Comparison of ENCODE assay signal across 7 cellular contexts in genomic region chr7:6965051-6965450, GRCh38.
A peak's percentile ranks its signal among the peaks of the same experiment; 100 is the strongest.
DNase-seq lines count a peak whose midpoint lies in the region; ATAC-seq and TF ChIP-seq lines count a peak whose summit lies in the region.
"Not testable (repeated sequence)": the region's sequence is repeated elsewhere in the genome, so short reads cannot be mapped to it uniquely, and the experiment has no call there.

No MANE protein-coding gene starts in this region.

- H3K4me1 ChIP-seq in right lobe of liver: not testable (repeated sequence)

- ATAC-seq in right lobe of liver: not testable (repeated sequence)

- intact Hi-C loops in dorsolateral prefrontal cortex (cut with DNase I); right lobe of liver (cut with DNase I): not testable (repeated sequence)

- not testable (repeated sequence) for H3K36me3 ChIP-seq in right lobe of liver

- H3K27ac ChIP-seq in dorsolateral prefrontal cortex, right lobe of liver: not testable (repeated sequence)

- DNase-seq in NCI-H2029 (lab: John Stamatoyannopoulos, UW): peak; percentile 10
- DNase-seq in T-helper 1 cell: peak; percentile 17 to 59 (median 32)
- DNase-seq in activated T-cell treated with anti-CD3 and anti-CD28 coated beads for 48 hours (ENCODE audit: low read depth): peak; percentile 43
- peak in 7 of 10 donors; percentile 23 to 69 (median 48) for DNase-seq in dorsolateral prefrontal cortex
- not testable (repeated sequence) for DNase-seq in right lobe of liver
- peak; percentile 34 to 44 for DNase-seq in stimulated activated CD4-positive, alpha-beta T cell treated with anti-CD3 and anti-CD28 coated beads, Interleukin-1b, Interleukin-23, amount 100 ng/mL, for 1 hour (ENCODE audit: low read depth in 2 of 2)

- not testable (repeated sequence) for H3K27me3 ChIP-seq in dorsolateral prefrontal cortex, right lobe of liver

- H3K4me3 ChIP-seq in dorsolateral prefrontal cortex, right lobe of liver: not testable (repeated sequence)

- not testable (repeated sequence) for H3K9me3 ChIP-seq in right lobe of liver

- not testable (repeated sequence) for TF ChIP-seq POLR2A in right lobe of liver (IDR thresholded peaks at IDR 0.05)

- TF ChIP-seq CTCF in GM12873 (IDR thresholded peaks at IDR 0.05; ENCODE audit: insufficient read depth, low read depth, low read length, missing control alignments) (peak; percentile 44), dorsolateral prefrontal cortex (IDR thresholded peaks at IDR 0.05 in 54 of 56, conservative IDR thresholded peaks at IDR 0.05 in 2 of 56; ENCODE audit: low read depth in 1 of 56, partially characterized antibody in 56 of 56) (peak in 53 of 56 donors; percentile 15 to 59 (median 40)), right lobe of liver (IDR thresholded peaks at IDR 0.05) (peak; percentile 21 to 39 (median 31))

- 8% methylated on average over 2 of the region's 6 CpGs for WGBS in right lobe of liver (ENCODE audit: insufficient coverage, low coverage, low lambda C conversion rate, missing lambda C conversion rate)
